11 cellular contexts compared by ENCODE assay signal in genomic region chr6:118710616-118711015, GRCh38. TPM values are rescaled to one million over a fixed set of nuclear protein-coding genes. Genes with fewer than 3 reads are reported as not detected.
A peak's percentile ranks its signal among the peaks of the same experiment; 100 is the strongest.
DNase-seq lines count a peak whose midpoint lies in the region; TF ChIP-seq lines count a peak whose summit lies in the region.
"Had no signal": no experiment of that assay in that cellular context is flagged by ENCODE, and none has a peak within 500 bp of the region (broad histone marks: within the 10 kb centered on the region; RNA-seq: fewer than 3 reads in every experiment).

No MANE protein-coding gene starts in this region.

- H3K27ac Mint-ChIP-seq in CD4-positive, alpha-beta memory T cell = peak overlapping the region; percentile 92 to 98 (median 98)
- H3K27ac Mint-ChIP-seq in activated naive CD8-positive, alpha-beta T cell treated with anti-CD3 and anti-CD28 coated beads for 36 hours = peak overlapping the region; percentile 96
- H3K27ac Mint-ChIP-seq in nephron = peak overlapping the region in 2 of 3 experiments; percentile 99

- H3K9me3 ChIP-seq in CD4-positive, alpha-beta memory T cell (ENCODE audit: control insufficient read depth in 1 of 2, low read length in 2 of 2) = no peaks in the 10 kb centered on the region
- H3K9me3 ChIP-seq: gastrocnemius medialis had no signal

- CTCF ChIA-PET in CD4-positive, alpha-beta memory T cell (lab: Charles Lee; ENCODE audit: partially characterized antibody) = interaction anchor here (1.0 to 6.0 kb wide), 13 partner anchors 9 to 146 kb away, joined by 4 to 26 read pairs (median 12); no protein-coding TSS in a partner anchor

- H3K4me3 ChIP-seq in CD4-positive, alpha-beta memory T cell (ENCODE audit: low read length in 2 of 2) = peak overlapping the region in 1 of 2 donors; percentile 95

- no peak for TF ChIP-seq CTCF in nephron (IDR thresholded peaks at IDR 0.05; ENCODE audit: unreplicated experiment in 3 of 3)

- H3K27ac ChIP-seq in CD4-positive, alpha-beta memory T cell (ENCODE audit: low read depth, low read length) = peak overlapping the region; percentile 70
- H3K27ac ChIP-seq: C4-2B had no signal

- H3K4me1 ChIP-seq in CD4-positive, alpha-beta memory T cell (ENCODE audit: insufficient read depth, low read length) = peaks cover 68% of the 10 kb centered on the region

- peak overlapping the region; percentile 91 to 99 (median 95) for H3K4me3 Mint-ChIP-seq in CD4-positive, alpha-beta memory T cell
- H3K4me3 Mint-ChIP-seq in activated naive CD8-positive, alpha-beta T cell treated with anti-CD3 and anti-CD28 coated beads for 36 hours = peak overlapping the region; percentile 96
- H3K4me3 Mint-ChIP-seq in nephron = no peak overlapping the region

- H3K27me3 ChIP-seq in CD4-positive, alpha-beta memory T cell (ENCODE audit: insufficient read depth, low read length) = no peaks in the 10 kb centered on the region
- H3K27me3 ChIP-seq: gastrocnemius medialis had no signal

- no peaks in the 10 kb centered on the region for H3K27me3 Mint-ChIP-seq in CD4-positive, alpha-beta memory T cell
- H3K27me3 Mint-ChIP-seq in activated naive CD8-positive, alpha-beta T cell treated with anti-CD3 and anti-CD28 coated beads for 36 hours = no peaks in the 10 kb centered on the region
- no peaks in the 10 kb centered on the region for H3K27me3 Mint-ChIP-seq in nephron (ENCODE audit: low read depth)

- intact Hi-C loops in CD4-positive, alpha-beta memory T cell (cut with micrococcal nuclease) = loop anchor here (1.0 to 2.0 kb wide), 9 partner anchors 9 to 368 kb away; partner anchors contain the start of genes CEP85L and FAM184A

- POLR2A ChIA-PET in CD4-positive, alpha-beta memory T cell (lab: Charles Lee; ENCODE audit: partially characterized antibody) = interaction anchor here (0.7 to 6.0 kb wide), 27 partner anchors 10 to 1162 kb away, joined by 3 to 105 read pairs (median 18); partner anchors contain the start of genes ASF1A, CEP85L, FAM184A and MCM9

- no peak for DNase-seq in CD4-positive, alpha-beta memory T cell
- peak; percentile 63 for DNase-seq in NCI-H2029 treated with DMSO at 0.1 percent for 48 hours (lab: John Stamatoyannopoulos, UW)
- DNase-seq in activated naive CD8-positive, alpha-beta T cell treated with anti-CD3 and anti-CD28 coated beads for 36 hours = no peak
- no peak for DNase-seq in NCI-H510A treated with DMSO at 0.1 percent for 48 hours (lab: John Stamatoyannopoulos, UW)
- no peak for DNase-seq in hypothalamus (lab: John Stamatoyannopoulos, UW)
- DNase-seq in HPDE6-E6E7 (ENCODE audit: extremely low spot score) = no peak
- no peak for DNase-seq in effector CD8-positive, alpha-beta T cell (lab: John Stamatoyannopoulos, UW)
- DNase-seq: gastrocnemius medialis, Right ventricle myocardium superior had no signal

- H3K36me3 Mint-ChIP-seq in CD4-positive, alpha-beta memory T cell = peaks cover 0 to 25% of the 10 kb centered on the region in 2 donors
- peaks cover 34% of the 10 kb centered on the region for H3K36me3 Mint-ChIP-seq in activated naive CD8-positive, alpha-beta T cell treated with anti-CD3 and anti-CD28 coated beads for 36 hours
- H3K36me3 Mint-ChIP-seq in nephron (ENCODE audit: low read depth) = no peaks in the 10 kb centered on the region

- H3K9me3 Mint-ChIP-seq in CD4-positive, alpha-beta memory T cell = peaks cover 0 to 3% (median 0%) of the 10 kb centered on the region in 8 donors
- peaks cover 6% of the 10 kb centered on the region for H3K9me3 Mint-ChIP-seq in activated naive CD8-positive, alpha-beta T cell treated with anti-CD3 and anti-CD28 coated beads for 36 hours
- H3K9me3 Mint-ChIP-seq in nephron = no peaks in the 10 kb centered on the region

- H3K36me3 ChIP-seq in CD4-positive, alpha-beta memory T cell (ENCODE audit: insufficient read depth, low read length) = no peaks in the 10 kb centered on the region
- H3K36me3 ChIP-seq: gastrocnemius medialis had no signal

- peaks cover 50 to 87% (median 62%) of the 10 kb centered on the region in 4 donors for H3K4me1 Mint-ChIP-seq in CD4-positive, alpha-beta memory T cell
- peaks cover 67% of the 10 kb centered on the region for H3K4me1 Mint-ChIP-seq in activated naive CD8-positive, alpha-beta T cell treated with anti-CD3 and anti-CD28 coated beads for 36 hours
- peaks cover 41% of the 10 kb centered on the region for H3K4me1 Mint-ChIP-seq in nephron

RNA-seq across cellular contexts. Expression of gene CEP85L, which starts 59.2 kb away (rescaled TPM):
- 10 to 100 TPM; 64.9 to 71.1 TPM for total RNA-seq in CD4-positive, alpha-beta memory T cell
- polyA plus RNA-seq in CD4-positive, alpha-beta memory T cell = 10 to 100 TPM; 32.7 to 35.9 TPM
- total RNA-seq in activated naive CD8-positive, alpha-beta T cell treated with anti-CD3 and anti-CD28 coated beads for 36 hours = 10 to 100 TPM; 34.7 to 41.9 TPM

Comparison
In these comparisons a context has a peak if more than half of its experiments do, and no peak if none do; other contexts are left out.
1. H3K4me3 Mint-ChIP-seq: peak in CD4-positive, alpha-beta memory T cell (8 of 8) and activated naive CD8-positive, alpha-beta T cell treated with anti-CD3 and anti-CD28 coated beads for 36 hours (single experiment); none in nephron (0 of 3).
2. Peak in every context shown above with its lines, with median percentiles within 50 percentile points of each other: H3K27ac Mint-ChIP-seq.